In the genomic region with DNA sequence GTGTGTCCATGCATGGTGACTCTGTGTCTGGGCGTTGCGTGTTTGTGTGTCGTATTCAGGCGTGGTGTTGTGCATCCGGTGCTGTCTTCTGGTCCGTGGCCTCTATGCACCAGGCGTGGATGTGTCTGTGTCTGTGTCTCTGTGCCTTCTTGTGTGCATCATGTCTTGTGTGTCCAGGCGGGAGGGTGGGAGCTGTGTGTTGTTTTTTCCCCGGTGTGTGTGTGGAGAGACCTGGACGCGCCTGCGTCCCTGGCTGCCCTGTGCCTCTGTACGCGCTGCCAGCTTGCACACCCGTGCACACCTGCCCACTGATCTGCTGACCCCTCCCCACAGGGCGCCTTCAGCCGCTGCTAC, we compare ENCODE assay signal across 1 cellular context.
TF ChIP-seq lines count a peak whose summit lies in the region.

No MANE protein-coding gene starts in this region.

TF ChIP-seq in GM23338, 12 proteins besides CTCF, POLR2A, EP300 and RAD21:
- TF ChIP-seq REST (IDR thresholded peaks at IDR 0.05; ENCODE audit: unreplicated experiment) (no peak), JUNB (IDR thresholded peaks at IDR 0.05; ENCODE audit: unreplicated experiment) (no peak), CREB1 (CRISPR knock-in tag; IDR thresholded peaks at IDR 0.05; ENCODE audit: low read depth) (no peak), EZH2 (IDR thresholded peaks at IDR 0.05; ENCODE audit: low read depth, unreplicated experiment) (no peak), ETS1 (IDR thresholded peaks at IDR 0.05) (no peak), EZH2phosphoT487 (IDR thresholded peaks at IDR 0.05; ENCODE audit: unreplicated experiment) (no peak), STAT1 (IDR thresholded peaks at IDR 0.05; ENCODE audit: unreplicated experiment) (no peak), ZNF114 (CRISPR knock-in tag; IDR thresholded peaks at IDR 0.05) (no peak), POLR2AphosphoS5 (IDR thresholded peaks at IDR 0.05; ENCODE audit: low read depth) (no peak), NANOG (IDR thresholded peaks at IDR 0.05; ENCODE audit: borderline replicate concordance) (no peak), ZNF331 (CRISPR knock-in tag; IDR thresholded peaks at IDR 0.05; ENCODE audit: low read depth) (no peak)
- TF ChIP-seq, protein P1, sequence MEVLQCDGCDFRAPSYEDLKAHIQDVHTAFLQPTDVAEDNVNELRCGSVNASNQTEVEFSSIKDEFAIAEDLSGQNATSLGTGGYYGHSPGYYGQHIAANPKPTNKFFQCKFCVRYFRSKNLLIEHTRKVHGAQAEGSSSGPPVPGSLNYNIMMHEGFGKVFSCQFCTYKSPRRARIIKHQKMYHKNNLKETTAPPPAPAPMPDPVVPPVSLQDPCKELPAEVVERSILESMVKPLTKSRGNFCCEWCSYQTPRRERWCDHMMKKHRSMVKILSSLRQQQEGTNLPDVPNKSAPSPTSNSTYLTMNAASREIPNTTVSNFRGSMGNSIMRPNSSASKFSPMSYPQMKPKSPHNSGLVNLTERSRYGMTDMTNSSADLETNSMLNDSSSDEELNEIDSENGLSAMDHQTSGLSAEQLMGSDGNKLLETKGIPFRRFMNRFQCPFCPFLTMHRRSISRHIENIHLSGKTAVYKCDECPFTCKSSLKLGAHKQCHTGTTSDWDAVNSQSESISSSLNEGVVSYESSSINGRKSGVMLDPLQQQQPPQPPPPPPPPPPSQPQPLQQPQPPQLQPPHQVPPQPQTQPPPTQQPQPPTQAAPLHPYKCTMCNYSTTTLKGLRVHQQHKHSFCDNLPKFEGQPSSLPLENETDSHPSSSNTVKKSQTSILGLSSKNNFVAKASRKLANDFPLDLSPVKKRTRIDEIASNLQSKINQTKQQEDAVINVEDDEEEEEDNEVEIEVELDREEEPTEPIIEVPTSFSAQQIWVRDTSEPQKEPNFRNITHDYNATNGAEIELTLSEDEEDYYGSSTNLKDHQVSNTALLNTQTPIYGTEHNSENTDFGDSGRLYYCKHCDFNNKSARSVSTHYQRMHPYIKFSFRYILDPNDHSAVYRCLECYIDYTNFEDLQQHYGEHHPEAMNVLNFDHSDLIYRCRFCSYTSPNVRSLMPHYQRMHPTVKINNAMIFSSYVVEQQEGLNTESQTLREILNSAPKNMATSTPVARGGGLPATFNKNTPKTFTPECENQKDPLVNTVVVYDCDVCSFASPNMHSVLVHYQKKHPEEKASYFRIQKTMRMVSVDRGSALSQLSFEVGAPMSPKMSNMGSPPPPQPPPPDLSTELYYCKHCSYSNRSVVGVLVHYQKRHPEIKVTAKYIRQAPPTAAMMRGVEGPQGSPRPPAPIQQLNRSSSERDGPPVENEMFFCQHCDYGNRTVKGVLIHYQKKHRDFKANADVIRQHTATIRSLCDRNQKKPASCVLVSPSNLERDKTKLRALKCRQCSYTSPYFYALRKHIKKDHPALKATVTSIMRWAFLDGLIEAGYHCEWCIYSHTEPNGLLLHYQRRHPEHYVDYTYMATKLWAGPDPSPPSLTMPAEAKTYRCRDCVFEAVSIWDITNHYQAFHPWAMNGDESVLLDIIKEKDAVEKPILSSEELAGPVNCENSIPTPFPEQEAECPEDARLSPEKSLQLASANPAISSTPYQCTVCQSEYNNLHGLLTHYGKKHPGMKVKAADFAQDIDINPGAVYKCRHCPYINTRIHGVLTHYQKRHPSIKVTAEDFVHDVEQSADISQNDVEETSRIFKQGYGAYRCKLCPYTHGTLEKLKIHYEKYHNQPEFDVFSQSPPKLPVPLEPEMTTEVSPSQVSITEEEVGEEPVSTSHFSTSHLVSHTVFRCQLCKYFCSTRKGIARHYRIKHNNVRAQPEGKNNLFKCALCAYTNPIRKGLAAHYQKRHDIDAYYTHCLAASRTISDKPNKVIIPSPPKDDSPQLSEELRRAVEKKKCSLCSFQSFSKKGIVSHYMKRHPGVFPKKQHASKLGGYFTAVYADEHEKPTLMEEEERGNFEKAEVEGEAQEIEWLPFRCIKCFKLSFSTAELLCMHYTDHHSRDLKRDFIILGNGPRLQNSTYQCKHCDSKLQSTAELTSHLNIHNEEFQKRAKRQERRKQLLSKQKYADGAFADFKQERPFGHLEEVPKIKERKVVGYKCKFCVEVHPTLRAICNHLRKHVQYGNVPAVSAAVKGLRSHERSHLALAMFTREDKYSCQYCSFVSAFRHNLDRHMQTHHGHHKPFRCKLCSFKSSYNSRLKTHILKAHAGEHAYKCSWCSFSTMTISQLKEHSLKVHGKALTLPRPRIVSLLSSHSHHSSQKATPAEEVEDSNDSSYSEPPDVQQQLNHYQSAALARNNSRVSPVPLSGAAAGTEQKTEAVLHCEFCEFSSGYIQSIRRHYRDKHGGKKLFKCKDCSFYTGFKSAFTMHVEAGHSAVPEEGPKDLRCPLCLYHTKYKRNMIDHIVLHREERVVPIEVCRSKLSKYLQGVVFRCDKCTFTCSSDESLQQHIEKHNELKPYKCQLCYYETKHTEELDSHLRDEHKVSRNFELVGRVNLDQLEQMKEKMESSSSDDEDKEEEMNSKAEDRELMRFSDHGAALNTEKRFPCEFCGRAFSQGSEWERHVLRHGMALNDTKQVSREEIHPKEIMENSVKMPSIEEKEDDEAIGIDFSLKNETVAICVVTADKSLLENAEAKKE (CRISPR knock-in tag; IDR thresholded peaks at IDR 0.05) = no peak
